ENCODE assay signal across 9 cellular contexts in the genomic region with DNA sequence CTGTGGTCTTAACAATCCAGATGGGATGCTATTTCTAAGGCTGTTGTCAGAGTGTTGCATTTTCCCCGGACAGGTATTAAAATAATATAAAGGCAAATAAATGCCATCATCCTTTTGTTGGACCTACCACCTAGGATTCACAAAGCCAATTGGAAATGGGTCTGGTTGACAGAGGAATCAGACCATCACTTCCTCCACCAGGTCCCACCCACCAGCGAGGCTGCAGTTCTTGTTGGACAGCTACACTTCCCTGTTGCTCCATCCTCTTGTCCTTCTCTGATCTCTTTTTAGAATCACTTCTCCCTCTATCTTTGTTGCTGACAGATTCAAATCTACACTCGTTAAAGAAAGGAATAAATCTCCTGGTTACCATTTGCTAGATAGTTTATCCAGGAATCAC. TPM values are rescaled to one million over a fixed set of nuclear protein-coding genes. Genes with fewer than 3 reads are reported as not detected.
A peak's percentile ranks its signal among the peaks of the same experiment; 100 is the strongest.
DNase-seq lines count a peak whose midpoint lies in the region; ATAC-seq and TF ChIP-seq lines count a peak whose summit lies in the region.
"Had no signal": no experiment of that assay in that cellular context is flagged by ENCODE, and none has a peak within 500 bp of the region (broad histone marks: within the 10 kb centered on the region; RNA-seq: fewer than 3 reads in every experiment).

No MANE protein-coding gene starts in this region.

- H3K36me3 ChIP-seq in stomach = no peaks in the 10 kb centered on the region
- H3K36me3 ChIP-seq in colonic mucosa = no peaks in the 10 kb centered on the region
- H3K36me3 ChIP-seq: thoracic aorta had no signal

- no peak for TF ChIP-seq RAD21 in Ishikawa (IDR thresholded peaks at IDR 0.05; ENCODE audit: low read depth)

- ATAC-seq in HG03460 (IDR thresholded peaks at IDR 0.05; ENCODE audit: unreplicated experiment) = no peak

- H3K9me3 Mint-ChIP-seq in Calu3 (ENCODE audit: low read depth, unreplicated experiment) = no peaks in the 10 kb centered on the region
- H3K9me3 Mint-ChIP-seq in activated T-helper 1 cell treated with anti-CD3 and anti-CD28 coated beads, Interleukin-12 subunit alpha, Interleukin-12 subunit beta, Interleukin-2, Interleukin-4 antibody, amounts not matched to agents 30 ng/mL and 10 ng/mL and 1 ng/mL, durations not matched to agents 14 hours and 24 hours and 36 hours = no peaks in the 10 kb centered on the region
- H3K9me3 Mint-ChIP-seq in mesothelial cell of epicardium = no peaks in the 10 kb centered on the region

- TF ChIP-seq POLR2A in stomach (IDR thresholded peaks at IDR 0.05) = no peak

- H3K36me3 Mint-ChIP-seq in Calu3 (ENCODE audit: insufficient read depth, unreplicated experiment) = peaks cover 57% of the 10 kb centered on the region
- peaks cover 14% of the 10 kb centered on the region for H3K36me3 Mint-ChIP-seq in activated T-helper 1 cell treated with anti-CD3 and anti-CD28 coated beads, Interleukin-12 subunit alpha, Interleukin-12 subunit beta, Interleukin-2, Interleukin-4 antibody, amounts not matched to agents 30 ng/mL and 10 ng/mL and 1 ng/mL, durations not matched to agents 14 hours and 24 hours and 36 hours (ENCODE audit: low read depth)
- no peaks in the 10 kb centered on the region for H3K36me3 Mint-ChIP-seq in mesothelial cell of epicardium

- H3K27ac ChIP-seq in stomach (no peak overlapping the region), colonic mucosa (no peak overlapping the region)
- H3K27ac ChIP-seq: thoracic aorta had no signal

- TF ChIP-seq EP300 in Ishikawa (IDR thresholded peaks at IDR 0.05; ENCODE audit: borderline replicate concordance) = no peak
- TF ChIP-seq EP300 in stomach (IDR thresholded peaks at IDR 0.05) = no peak

- H3K9me3 ChIP-seq in stomach (no peaks in the 10 kb centered on the region), colonic mucosa (no peaks in the 10 kb centered on the region)
- H3K9me3 ChIP-seq: thoracic aorta had no signal

- H3K4me1 Mint-ChIP-seq in Calu3 (ENCODE audit: low read depth, unreplicated experiment) = peaks cover 40% of the 10 kb centered on the region
- H3K4me1 Mint-ChIP-seq in activated T-helper 1 cell treated with anti-CD3 and anti-CD28 coated beads, Interleukin-12 subunit alpha, Interleukin-12 subunit beta, Interleukin-2, Interleukin-4 antibody, amounts not matched to agents 30 ng/mL and 10 ng/mL and 1 ng/mL, durations not matched to agents 14 hours and 24 hours and 36 hours (ENCODE audit: low read depth) = peaks cover 54% of the 10 kb centered on the region
- peaks cover 22% of the 10 kb centered on the region for H3K4me1 Mint-ChIP-seq in mesothelial cell of epicardium

- H3K4me3 ChIP-seq in stomach (peak overlapping the region in 2 of 4 donors; percentile 83 to 90), colonic mucosa (no peak overlapping the region)

- H3K9ac ChIP-seq in colonic mucosa (ENCODE audit: low read depth in 2 of 2, low read length in 2 of 2) = no peak overlapping the region

- no TSS peak for BruUV-seq in Calu3 (replicated peaks; lab: Mats Ljungman, UMichigan)

- intact Hi-C loops in Calu3 (cut with micrococcal nuclease; ENCODE audit: unreplicated experiment) (loop anchor here (2.0 kb wide), 1 partner anchor 24 kb away; no protein-coding TSS in a partner anchor), stomach (cut with DNase I; ENCODE audit: low total_unique reads) (no loop called here), colonic mucosa (cut with DNase I) (no loop called here)
- intact Hi-C loops in activated T-helper 1 cell treated with anti-CD3 and anti-CD28 coated beads, Interleukin-12 subunit alpha, Interleukin-12 subunit beta, Interleukin-2, Interleukin-4 antibody, amounts not matched to agents 30 ng/mL and 10 ng/mL and 1 ng/mL, durations not matched to agents 14 hours and 24 hours and 36 hours (cut with micrococcal nuclease) = loop anchor here (5.0 kb wide), 1 partner anchor 771 kb away; the partner anchor contains the start of gene ATIC

- peaks cover 5 to 44% (median 18%) of the 10 kb centered on the region in 4 donors for H3K4me1 ChIP-seq in stomach
- H3K4me1 ChIP-seq in colonic mucosa = peaks cover 3% of the 10 kb centered on the region

- TF ChIP-seq CTCF in Calu3 (IDR thresholded peaks at IDR 0.05; ENCODE audit: unreplicated experiment) (no peak), mesothelial cell of epicardium (IDR thresholded peaks at IDR 0.05; ENCODE audit: unreplicated experiment) (no peak), stomach (IDR thresholded peaks at IDR 0.05) (no peak), colonic mucosa (IDR thresholded peaks at IDR 0.05) (no peak)

- H3K27ac Mint-ChIP-seq in Calu3 (ENCODE audit: unreplicated experiment) = peak overlapping the region; percentile 39
- peak overlapping the region; percentile 67 for H3K27ac Mint-ChIP-seq in activated T-helper 1 cell treated with anti-CD3 and anti-CD28 coated beads, Interleukin-12 subunit alpha, Interleukin-12 subunit beta, Interleukin-2, Interleukin-4 antibody, amounts not matched to agents 30 ng/mL and 10 ng/mL and 1 ng/mL, durations not matched to agents 14 hours and 24 hours and 36 hours
- no peak overlapping the region for H3K27ac Mint-ChIP-seq in mesothelial cell of epicardium

- DNase-seq in Calu3 (peak; percentile 61), mesothelial cell of epicardium (ENCODE audit: low spot score in 2 of 2, unreplicated experiment in 2 of 2) (no peak), stomach (no peak), colonic mucosa (no peak), RPMI8226 (no peak)
- no peak for DNase-seq in activated T-helper 1 cell treated with anti-CD3 and anti-CD28 coated beads, Interleukin-12 subunit alpha, Interleukin-12 subunit beta, Interleukin-2, Interleukin-4 antibody, amounts not matched to agents 30 ng/mL and 10 ng/mL and 1 ng/mL, durations not matched to agents 14 hours and 24 hours and 36 hours (ENCODE audit: low spot score)

- H3K27me3 ChIP-seq in stomach (no peaks in the 10 kb centered on the region), colonic mucosa (no peaks in the 10 kb centered on the region)

- no peaks in the 10 kb centered on the region for H3K27me3 Mint-ChIP-seq in Calu3 (ENCODE audit: unreplicated experiment)
- no peaks in the 10 kb centered on the region for H3K27me3 Mint-ChIP-seq in activated T-helper 1 cell treated with anti-CD3 and anti-CD28 coated beads, Interleukin-12 subunit alpha, Interleukin-12 subunit beta, Interleukin-2, Interleukin-4 antibody, amounts not matched to agents 30 ng/mL and 10 ng/mL and 1 ng/mL, durations not matched to agents 14 hours and 24 hours and 36 hours (ENCODE audit: insufficient read depth)
- H3K27me3 Mint-ChIP-seq in mesothelial cell of epicardium (ENCODE audit: low read depth) = peaks cover 6% of the 10 kb centered on the region

- H3K4me3 Mint-ChIP-seq in Calu3 (ENCODE audit: low read depth, unreplicated experiment) (peak overlapping the region; percentile 93), mesothelial cell of epicardium (peak overlapping the region; percentile 73)
- H3K4me3 Mint-ChIP-seq in activated T-helper 1 cell treated with anti-CD3 and anti-CD28 coated beads, Interleukin-12 subunit alpha, Interleukin-12 subunit beta, Interleukin-2, Interleukin-4 antibody, amounts not matched to agents 30 ng/mL and 10 ng/mL and 1 ng/mL, durations not matched to agents 14 hours and 24 hours and 36 hours = peak overlapping the region; percentile 99

- CTCF ChIA-PET in Calu3 (lab: Charles Lee) = interaction anchor here (1.2 to 1.6 kb wide), 2 partner anchors 30 to 31 kb away, joined by 3 to 5 read pairs; no protein-coding TSS in a partner anchor

- 68 to 81% (median 69%) methylated on average over 3 of the region's 3 CpGs for WGBS in stomach, 5 donors

TF ChIP-seq in Ishikawa, 13 proteins besides CTCF, POLR2A, EP300 and RAD21 (continues in another document):
- TF ChIP-seq NFIC (IDR thresholded peaks at IDR 0.05) (no peak), CREB1 (IDR thresholded peaks at IDR 0.05; ENCODE audit: low read depth) (no peak)

RNA-seq across cellular contexts. Expression of gene TMEM169, which starts 1.1 kb away (rescaled TPM):
- total RNA-seq in Calu3 (2022) (8.0 and 9.0 TPM in 2 replicates), mesothelial cell of epicardium (0.71 to 0.84 TPM (median 0.78 TPM) in 3 replicates), stomach (1 to 10 TPM in 1 of 5 donors, under 1 TPM in 2, not detected in 2; 0.55 to 2.8 (median 0.89) TPM), colonic mucosa (under 1 TPM; 0.15 to 0.21 TPM)
- total RNA-seq in activated T-helper 1 cell treated with anti-CD3 and anti-CD28 coated beads, Interleukin-12 subunit alpha, Interleukin-12 subunit beta, Interleukin-2, Interleukin-4 antibody, amounts not matched to agents 30 ng/mL and 10 ng/mL and 1 ng/mL, durations not matched to agents 14 hours and 24 hours and 36 hours = 0.93 and 2.2 TPM in 2 replicates
- polyA plus RNA-seq in stomach = under 1 TPM in 2 of 3 donors, not detected in 1; 0.05 to 0.37 TPM
- total RNA-seq: thoracic aorta had no signal

RNA-seq across cellular contexts. Expression of gene PECR, which starts 1.2 kb away (rescaled TPM):
- total RNA-seq in Calu3 (2022) = 40.7 and 45.3 TPM in 2 replicates
- 14.0 and 17.6 TPM in 2 replicates for total RNA-seq in activated T-helper 1 cell treated with anti-CD3 and anti-CD28 coated beads, Interleukin-12 subunit alpha, Interleukin-12 subunit beta, Interleukin-2, Interleukin-4 antibody, amounts not matched to agents 30 ng/mL and 10 ng/mL and 1 ng/mL, durations not matched to agents 14 hours and 24 hours and 36 hours
- 9.3 to 12.2 TPM (median 9.7 TPM) in 3 replicates for total RNA-seq in mesothelial cell of epicardium
- total RNA-seq in stomach = 10 to 100 TPM in 2 of 5 donors, 1 to 10 TPM in 2, not detected in 1; 6.1 to 71.8 (median 8.3) TPM
- polyA plus RNA-seq in stomach = 1 to 10 TPM; 4.1 to 7.8 (median 4.9) TPM
- total RNA-seq in colonic mucosa = 10 to 100 TPM; 15.9 to 22.5 TPM

RNA-seq across cellular contexts. Expression of gene XRCC5, which starts 26.3 kb away (rescaled TPM):
- total RNA-seq in Calu3 (2022) = 266 and 313 TPM in 2 replicates
- 430 and 484 TPM in 2 replicates for total RNA-seq in activated T-helper 1 cell treated with anti-CD3 and anti-CD28 coated beads, Interleukin-12 subunit alpha, Interleukin-12 subunit beta, Interleukin-2, Interleukin-4 antibody, amounts not matched to agents 30 ng/mL and 10 ng/mL and 1 ng/mL, durations not matched to agents 14 hours and 24 hours and 36 hours
- total RNA-seq in mesothelial cell of epicardium = 291 to 294 TPM (median 291 TPM) in 3 replicates
- total RNA-seq in stomach = 100 to 1,000 TPM in 3 of 5 donors, 10 to 100 TPM in 2; 80.4 to 302 (median 172) TPM
- 100 to 1,000 TPM in 1 of 3 donors, 10 to 100 TPM in 2; 70.2 to 101 (median 75.1) TPM for polyA plus RNA-seq in stomach
- 100 to 1,000 TPM; 205 to 244 TPM for total RNA-seq in colonic mucosa

Comparison
In these comparisons a context has a peak if more than half of its experiments do, and no peak if none do; other contexts are left out.
1. intact Hi-C loops: an anchor here in Calu3 (2.0 kb wide) and activated T-helper 1 cell treated with anti-CD3 and anti-CD28 coated beads, Interleukin-12 subunit alpha, Interleukin-12 subunit beta, Interleukin-2, Interleukin-4 antibody, amounts not matched to agents 30 ng/mL and 10 ng/mL and 1 ng/mL, durations not matched to agents 14 hours and 24 hours and 36 hours (5.0 kb wide); none called in stomach and colonic mucosa.